ENCODE assay signal across 8 cellular contexts in the genomic region with DNA sequence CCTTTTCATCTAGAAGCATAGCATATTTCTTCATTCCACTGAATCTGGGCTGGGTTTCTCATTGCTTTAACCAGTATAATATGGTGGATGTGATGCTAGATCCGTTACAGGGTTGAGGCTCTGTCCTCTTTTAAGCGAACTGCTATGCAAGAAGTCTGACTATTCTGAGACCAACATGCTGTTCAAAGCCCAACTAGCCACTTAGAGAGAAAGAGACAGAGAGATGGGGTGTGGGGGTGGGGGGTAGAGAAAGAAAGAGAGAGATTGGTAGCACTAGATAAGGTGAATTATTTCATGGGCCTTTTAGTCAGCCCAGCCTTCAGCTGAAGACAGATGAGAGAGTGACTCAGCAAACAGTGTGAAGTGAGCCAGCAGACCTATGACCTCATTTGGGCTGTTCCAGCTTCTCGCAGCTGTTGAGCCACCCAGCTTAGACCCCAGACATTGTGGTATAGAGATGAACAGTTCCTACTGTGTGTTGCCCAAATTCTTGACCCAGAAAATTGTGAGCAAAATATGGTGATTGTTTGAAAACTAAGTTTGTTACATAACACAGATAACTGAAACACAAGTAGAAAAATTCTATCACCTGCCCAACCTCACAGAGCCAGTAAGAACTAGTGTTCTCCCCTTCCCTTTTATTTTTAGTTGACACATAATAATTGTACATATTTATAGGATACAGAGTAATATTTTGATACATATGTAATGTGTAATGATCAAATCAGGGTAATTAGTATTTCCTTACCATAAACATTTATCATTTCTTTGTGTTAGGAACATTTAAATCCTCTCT.
DNase-seq lines count a peak whose midpoint lies in the region; ATAC-seq, FAIRE-seq and TF ChIP-seq lines count a peak whose summit lies in the region.

No MANE protein-coding gene starts in this region.

- ATAC-seq in GM21515 (IDR thresholded peaks at IDR 0.05; ENCODE audit: unreplicated experiment) = peak; percentile 59
- ATAC-seq in SK-N-SH treated with all-trans-retinoic acid at 6 μM for 48 hours = peak; percentile 96

- FAIRE-seq in HTR-8/SVneo (lab: Jason Lieb, UNC) = peak; percentile 69

- DNase-seq in EL (peak; percentile 90), HTR-8/SVneo (ENCODE audit: insufficient read length, low spot score) (peak; percentile 22), globus pallidus (ENCODE audit: low spot score) (peak; percentile 78), pons (ENCODE audit: low spot score) (peak; percentile 78), NCI-H1092 (lab: John Stamatoyannopoulos, UW) (no peak)
- no peak for DNase-seq in activated CD4-positive, alpha-beta T cell treated with anti-CD3 and anti-CD28 coated beads, Interleukin-2, amount 50 U/mL, for 4 hours

TF ChIP-seq in SK-N-SH treated with all-trans-retinoic acid at 6 μM for 48 hours, 23 proteins besides CTCF, POLR2A, EP300 and RAD21:
- TF ChIP-seq ISL1 (CRISPR knock-in tag; IDR thresholded peaks at IDR 0.05) = 0 out of 2 replicates have a peak, but pooled peaks have one; percentile 40
- 0 out of 2 replicates have a peak, but pooled peaks have one; percentile 50 for TF ChIP-seq ZFP3 (CRISPR knock-in tag; IDR thresholded peaks at IDR 0.05)
- no peak for TF ChIP-seq ZNF70 (CRISPR knock-in tag; IDR thresholded peaks at IDR 0.05)
- TF ChIP-seq, protein P1, sequence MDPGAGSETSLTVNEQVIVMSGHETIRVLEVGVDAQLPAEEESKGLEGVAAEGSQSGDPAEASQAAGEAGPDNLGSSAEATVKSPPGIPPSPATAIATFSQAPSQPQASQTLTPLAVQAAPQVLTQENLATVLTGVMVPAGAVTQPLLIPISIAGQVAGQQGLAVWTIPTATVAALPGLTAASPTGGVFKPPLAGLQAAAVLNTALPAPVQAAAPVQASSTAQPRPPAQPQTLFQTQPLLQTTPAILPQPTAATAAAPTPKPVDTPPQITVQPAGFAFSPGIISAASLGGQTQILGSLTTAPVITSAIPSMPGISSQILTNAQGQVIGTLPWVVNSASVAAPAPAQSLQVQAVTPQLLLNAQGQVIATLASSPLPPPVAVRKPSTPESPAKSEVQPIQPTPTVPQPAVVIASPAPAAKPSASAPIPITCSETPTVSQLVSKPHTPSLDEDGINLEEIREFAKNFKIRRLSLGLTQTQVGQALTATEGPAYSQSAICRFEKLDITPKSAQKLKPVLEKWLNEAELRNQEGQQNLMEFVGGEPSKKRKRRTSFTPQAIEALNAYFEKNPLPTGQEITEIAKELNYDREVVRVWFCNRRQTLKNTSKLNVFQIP (CRISPR knock-in tag; IDR thresholded peaks at IDR 0.05; ENCODE audit: borderline replicate concordance, low read depth) = no peak

Comparison
In these comparisons a context has a peak if more than half of its experiments do, and no peak if none do; other contexts are left out.
1. DNase-seq: peak in EL (single experiment), HTR-8/SVneo (single experiment), globus pallidus (single experiment) and pons (single experiment); none in NCI-H1092 (single experiment) and activated CD4-positive, alpha-beta T cell treated with anti-CD3 and anti-CD28 coated beads, Interleukin-2, amount 50 U/mL, for 4 hours (0 of 2).